Comparison of ENCODE assay signal across 18 cellular contexts in the genomic region with DNA sequence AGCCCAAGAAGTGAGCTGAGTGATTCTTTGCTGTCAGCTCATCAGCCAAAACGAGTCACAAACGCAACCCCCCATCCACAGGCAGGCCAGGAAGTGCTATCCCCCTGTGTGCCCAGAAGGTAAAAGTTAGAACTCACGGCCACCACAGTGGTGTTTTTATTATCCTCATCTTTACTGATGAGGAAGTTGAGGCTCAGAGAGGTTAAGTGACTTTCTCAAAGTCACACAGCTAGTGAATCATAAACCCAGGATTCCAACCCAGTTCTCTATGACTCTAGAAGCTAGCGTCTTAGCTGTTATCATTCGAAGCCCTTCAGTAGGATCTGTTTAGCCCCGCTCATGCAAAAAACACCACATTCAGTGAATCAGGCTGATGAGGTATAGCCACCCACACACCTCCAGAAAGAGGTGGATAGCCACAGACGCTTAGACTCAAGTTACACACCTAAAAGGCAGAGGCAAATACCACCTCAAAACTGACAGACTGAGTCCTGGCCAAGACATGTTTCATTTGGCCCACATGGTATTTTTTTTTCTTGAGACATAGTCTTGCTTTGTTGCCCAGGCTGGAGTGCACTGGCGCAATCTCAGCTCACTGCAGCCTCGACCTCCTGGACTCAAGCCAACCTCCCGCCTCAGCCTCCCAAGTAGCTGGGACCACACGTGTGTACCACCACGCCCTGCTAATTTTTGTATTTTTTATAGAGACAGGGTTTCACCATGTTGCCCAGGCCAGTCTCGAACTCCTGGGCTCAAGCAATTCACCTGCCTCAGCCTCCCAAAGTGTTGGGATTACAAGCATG.
DNase-seq lines count a peak whose midpoint lies in the region; ATAC-seq and TF ChIP-seq lines count a peak whose summit lies in the region.
"Had no signal": no experiment of that assay in that cellular context is flagged by ENCODE, and none has a peak within 500 bp of the region (broad histone marks: within the 10 kb centered on the region; RNA-seq: fewer than 3 reads in every experiment).

No MANE protein-coding gene starts in this region.

- DNase-seq in right cardiac atrium (peak; percentile 68 to 84 (median 80)), Right ventricle myocardium superior (no peak), foreskin keratinocyte (peak; percentile 59 to 68), aorta (peak; percentile 78 to 87), coronary artery (ENCODE audit: low spot score) (no peak)
- no peak for DNase-seq in activated naive CD8-positive, alpha-beta T cell treated with anti-CD3 and anti-CD28 coated beads for 36 hours
- DNase-seq: amniotic stem cell, colonic mucosa, erythroblast, glutamatergic neuron, NCI-H187, nephron progenitor cell, testis, WERI-Rb-1 had no signal

- H3K4me3 ChIP-seq in right cardiac atrium (ENCODE audit: low read length), result no peak overlapping the region
- H3K4me3 ChIP-seq in aorta (ENCODE audit: low read length in 2 of 2), result no peak overlapping the region
- H3K4me3 ChIP-seq in coronary artery, result no peak overlapping the region
- H3K4me3 ChIP-seq: colonic mucosa, GM12878, testis had no signal

- H3K27me3 ChIP-seq in right cardiac atrium (ENCODE audit: control insufficient read depth, insufficient read depth), result no peaks in the 10 kb centered on the region
- peaks cover 26% of the 10 kb centered on the region for H3K27me3 ChIP-seq in foreskin keratinocyte
- no peaks in the 10 kb centered on the region for H3K27me3 ChIP-seq in aorta (ENCODE audit: control insufficient read depth in 1 of 2, insufficient read depth in 2 of 2, low read length in 1 of 2)
- H3K27me3 ChIP-seq: colonic mucosa, testis had no signal

- peaks cover 56% of the 10 kb centered on the region for H3K4me1 Mint-ChIP-seq in activated naive CD8-positive, alpha-beta T cell treated with anti-CD3 and anti-CD28 coated beads for 36 hours

- TF ChIP-seq CTCF in foreskin keratinocyte (conservative IDR thresholded peaks at IDR 0.05) (no peak), coronary artery (IDR thresholded peaks at IDR 0.05) (no peak)

- intact Hi-C loops in right cardiac atrium (cut with DNase I), result loop anchor here (5.0 to 10.0 kb wide), 6 partner anchors 196 to 438 kb away; a partner anchor contains a TSS
- intact Hi-C loops in Right ventricle myocardium superior (cut with DNase I), result loop anchor here (10.0 kb wide), 1 partner anchor 378 kb away; no protein-coding TSS in a partner anchor
- intact Hi-C loops in aorta (cut with DNase I), result loop anchor here (5.0 to 10.0 kb wide), 4 partner anchors 76 to 408 kb away; no protein-coding TSS in a partner anchor

- H3K4me1 ChIP-seq in right cardiac atrium (ENCODE audit: control insufficient read depth, insufficient read depth, low read length) (peaks cover 21% of the 10 kb centered on the region), foreskin keratinocyte (no peaks in the 10 kb centered on the region), aorta (ENCODE audit: control insufficient read depth in 1 of 2, insufficient read depth in 2 of 2, low read length in 2 of 2) (peaks cover 0 to 2% of the 10 kb centered on the region in 2 donors)
- H3K4me1 ChIP-seq: colonic mucosa had no signal

- H3K27ac ChIP-seq in right cardiac atrium (ENCODE audit: low read length), result no peak overlapping the region
- H3K27ac ChIP-seq in foreskin keratinocyte, result no peak overlapping the region
- H3K27ac ChIP-seq in aorta (ENCODE audit: low read depth in 1 of 2, low read length in 2 of 2), result no peak overlapping the region
- H3K27ac ChIP-seq in coronary artery, result peak overlapping the region in 1 of 2 donors; percentile 0
- H3K27ac ChIP-seq: colonic mucosa, testis had no signal

- ATAC-seq in right cardiac atrium (no peak), Right ventricle myocardium superior (ENCODE audit: poor library complexity) (no peak), foreskin keratinocyte (no peak), aorta (ENCODE audit: low FRiP score) (no peak), HG03097 (IDR thresholded peaks at IDR 0.05; ENCODE audit: low FRiP score, unreplicated experiment) (no peak)
- ATAC-seq: GM12878, Right ventricle myocardium inferior, T-cell had no signal

- WGBS in right cardiac atrium, result 73% methylated on average over 13 of the region's 13 CpGs
- WGBS in aorta, 2 donors, result 45 to 47% methylated on average over 13 of the region's 13 CpGs

- H3K9me3 ChIP-seq in right cardiac atrium (ENCODE audit: control insufficient read depth, low read length), result no peaks in the 10 kb centered on the region
- no peaks in the 10 kb centered on the region for H3K9me3 ChIP-seq in aorta (ENCODE audit: control insufficient read depth, low read length)
- H3K9me3 ChIP-seq: testis had no signal

- peaks cover 7% of the 10 kb centered on the region for H3K27me3 Mint-ChIP-seq in activated naive CD8-positive, alpha-beta T cell treated with anti-CD3 and anti-CD28 coated beads for 36 hours

- H3K9me3 Mint-ChIP-seq in activated naive CD8-positive, alpha-beta T cell treated with anti-CD3 and anti-CD28 coated beads for 36 hours, result peaks cover 27% of the 10 kb centered on the region

- peaks cover 4% of the 10 kb centered on the region for H3K36me3 Mint-ChIP-seq in activated naive CD8-positive, alpha-beta T cell treated with anti-CD3 and anti-CD28 coated beads for 36 hours
- H3K36me3 Mint-ChIP-seq: T-cell had no signal

- no peak overlapping the region for H3K4me3 Mint-ChIP-seq in activated naive CD8-positive, alpha-beta T cell treated with anti-CD3 and anti-CD28 coated beads for 36 hours
- H3K4me3 Mint-ChIP-seq: nephron progenitor cell, T-cell had no signal

- H3K36me3 ChIP-seq in aorta (ENCODE audit: control insufficient read depth in 1 of 2, insufficient read depth in 2 of 2, low read length in 1 of 2), result no peaks in the 10 kb centered on the region
- H3K36me3 ChIP-seq: colonic mucosa, WERI-Rb-1 had no signal

- peak overlapping the region; percentile 72 for H3K27ac Mint-ChIP-seq in activated naive CD8-positive, alpha-beta T cell treated with anti-CD3 and anti-CD28 coated beads for 36 hours
- H3K27ac Mint-ChIP-seq: nephron progenitor cell, T-cell had no signal

Comparison
In these comparisons a context has a peak if more than half of its experiments do, and no peak if none do; other contexts are left out.
1. DNase-seq: peak in right cardiac atrium (3 of 3), foreskin keratinocyte (2 of 2) and aorta (2 of 2); none in Right ventricle myocardium superior (single experiment), activated naive CD8-positive, alpha-beta T cell treated with anti-CD3 and anti-CD28 coated beads for 36 hours (single experiment) and coronary artery (single experiment).